ENCODE assay signal across 18 cellular contexts in the genomic region with DNA sequence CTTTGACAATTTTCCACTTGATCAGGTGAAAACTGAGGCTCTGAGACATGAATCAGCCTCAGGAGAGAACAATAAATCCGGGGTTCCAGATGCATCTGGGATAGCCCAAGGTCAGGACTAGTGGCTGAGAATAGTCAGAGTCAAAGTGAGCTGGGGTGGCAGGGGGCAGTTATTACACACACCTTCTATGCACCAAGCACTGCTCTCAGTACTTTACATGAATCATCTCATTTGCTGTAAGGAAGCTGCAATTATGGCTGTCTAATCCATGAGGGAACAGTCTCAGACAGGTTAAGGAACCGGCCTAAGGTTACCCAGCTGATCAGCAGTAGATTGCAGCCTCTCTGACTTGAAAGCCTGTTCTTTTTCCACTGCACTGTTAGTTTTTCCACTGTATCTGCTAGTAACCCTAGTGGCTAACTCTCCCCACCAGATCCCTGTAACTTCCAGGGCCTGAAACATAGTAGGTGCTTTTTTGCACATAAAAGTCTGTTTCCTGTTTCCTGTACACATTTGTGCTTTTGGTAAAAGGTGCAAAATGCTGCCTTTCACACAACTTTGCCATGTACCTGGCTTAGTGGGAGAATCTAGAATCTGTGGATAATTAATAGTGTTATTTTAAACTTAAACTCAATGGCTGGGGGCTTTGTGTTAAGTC.
A peak's percentile ranks its signal among the peaks of the same experiment; 100 is the strongest.
DNase-seq lines count a peak whose midpoint lies in the region; ATAC-seq and TF ChIP-seq lines count a peak whose summit lies in the region.
"Had no signal": no experiment of that assay in that cellular context is flagged by ENCODE, and none has a peak within 500 bp of the region (broad histone marks: within the 10 kb centered on the region; RNA-seq: fewer than 3 reads in every experiment).

No MANE protein-coding gene starts in this region.

- intact Hi-C loops in cardiac septum (cut with DNase I) (no loop called here), Right ventricle myocardium inferior (cut with DNase I) (no loop called here)

- no peak for ATAC-seq in Right ventricle myocardium inferior
- no peak for ATAC-seq in HG03565 (IDR thresholded peaks at IDR 0.05; ENCODE audit: unreplicated experiment)
- ATAC-seq: A549, HCT116 had no signal

- no peak for TF ChIP-seq CTCF in coronary artery (IDR thresholded peaks at IDR 0.05)

- H3K4me3 ChIP-seq in coronary artery = no peak overlapping the region
- H3K4me3 ChIP-seq: A549 had no signal

- no peak overlapping the region for H3K27ac ChIP-seq in coronary artery
- H3K27ac ChIP-seq: 22Rv1, A549, C4-2B had no signal

- DNase-seq in cardiac septum (ENCODE audit: low spot score) = peak; percentile 12
- no peak for DNase-seq in Right ventricle myocardium inferior (ENCODE audit: missing footprints)
- peak; percentile 32 for DNase-seq in NCI-H69 (lab: John Stamatoyannopoulos, UW)
- peak; percentile 17 for DNase-seq in coronary artery (ENCODE audit: low spot score)
- DNase-seq in kidney tubule cell (ENCODE audit: low spot score) = peak; percentile 29
- no peak for DNase-seq in Kasumi-1 (lab: John Stamatoyannopoulos, UW)
- DNase-seq in KG1 (lab: John Stamatoyannopoulos, UW) = no peak
- DNase-seq: AML-193; Caco-2; CD4-positive, alpha-beta T cell; GOT3; H7; HFFc6 had no signal

Comparison
In these comparisons a context has a peak if more than half of its experiments do, and no peak if none do; other contexts are left out.
1. DNase-seq: peak in cardiac septum (single experiment), NCI-H69 (single experiment), coronary artery (single experiment) and kidney tubule cell (single experiment); none in Right ventricle myocardium inferior (single experiment), Kasumi-1 (0 of 2) and KG1 (single experiment).